Comparison of ENCODE assay signal across 18 cellular contexts in the genomic region with DNA sequence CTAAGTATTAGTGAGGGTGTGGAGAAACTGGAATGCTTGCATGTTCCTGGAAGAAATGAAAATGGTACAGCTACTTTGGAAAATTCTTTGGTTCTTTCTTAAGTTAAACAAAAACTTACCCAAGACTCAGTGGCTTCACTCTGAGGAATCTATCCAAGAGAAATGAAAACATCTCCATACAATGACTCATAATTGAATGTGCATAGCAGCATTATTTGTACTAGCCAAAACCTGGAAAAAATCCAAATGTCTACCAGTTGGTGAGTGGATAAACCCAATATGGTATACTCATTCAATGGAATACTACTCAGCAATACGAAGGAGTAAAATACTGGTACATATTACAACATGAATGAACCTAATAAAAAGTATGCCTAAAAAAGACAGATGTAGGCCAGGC. TPM values are rescaled to one million over a fixed set of nuclear protein-coding genes. Genes with fewer than 3 reads are reported as not detected.
DNase-seq lines count a peak whose midpoint lies in the region; ATAC-seq, FAIRE-seq and TF ChIP-seq lines count a peak whose summit lies in the region.
"Had no signal": no experiment of that assay in that cellular context is flagged by ENCODE, and none has a peak within 500 bp of the region (broad histone marks: within the 10 kb centered on the region; RNA-seq: fewer than 3 reads in every experiment).

No MANE protein-coding gene starts in this region.

- TF ChIP-seq CTCF in AG10803 (conservative IDR thresholded peaks at IDR 0.05; ENCODE audit: low read length) (no peak), bronchial epithelial cell (IDR thresholded peaks at IDR 0.05; ENCODE audit: insufficient read depth, low read length, severe bottlenecking) (no peak), omental fat pad (IDR thresholded peaks at IDR 0.05) (no peak)

- H3K4me3 ChIP-seq in AG10803 (ENCODE audit: low read length): no peak overlapping the region
- H3K4me3 ChIP-seq in bronchial epithelial cell (ENCODE audit: low read depth, low read length): no peak overlapping the region
- H3K4me3 ChIP-seq: smooth muscle cell, stomach had no signal

- DNase-seq in AG10803 (ENCODE audit: low read depth) (peak; percentile 80), HT1080 (ENCODE audit: low read depth) (peak; percentile 78), bronchial epithelial cell (ENCODE audit: low read depth) (peak; percentile 96), hepatic stellate cell (ENCODE audit: low spot score) (peak; percentile 58), omental fat pad (ENCODE audit: low spot score) (no peak), HTR-8/SVneo (ENCODE audit: insufficient read length, low spot score) (no peak)
- no peak for DNase-seq in activated T-cell treated with anti-CD3 and anti-CD28 coated beads, Interleukin-2, amount 50 U/mL, for 1 hour
- DNase-seq: activated naive CD8-positive, alpha-beta T cell treated with anti-CD3 and anti-CD28 coated beads for 36 hours; AML-193; cortex of kidney; KG1; NCI-H524; nucleus accumbens; stomach had no signal

- no peaks in the 10 kb centered on the region for H3K36me3 ChIP-seq in bronchial epithelial cell (ENCODE audit: control insufficient read depth, insufficient read depth, low read length)
- H3K36me3 ChIP-seq: stomach had no signal

- FAIRE-seq in bronchial epithelial cell (lab: Jason Lieb, UNC) (no peak), HTR-8/SVneo (lab: Jason Lieb, UNC) (no peak)
- FAIRE-seq: frontal cortex had no signal

- H3K27me3 ChIP-seq in bronchial epithelial cell (ENCODE audit: control insufficient read depth, insufficient read depth, low read length): no peaks in the 10 kb centered on the region
- H3K27me3 ChIP-seq: stomach had no signal

- no peak for ATAC-seq in omental fat pad (ENCODE audit: low FRiP score)
- ATAC-seq in HG02642 (IDR thresholded peaks at IDR 0.05; ENCODE audit: poor library complexity, unreplicated experiment): no peak
- ATAC-seq: Panc1 had no signal

RNA-seq across cellular contexts. Expression of gene CRACR2A, which starts 18.0 kb away (rescaled TPM):
- total RNA-seq in HT1080 (2014; rRNA removed; shearing (Covaris generic)): 29.8 and 33.3 TPM in 2 replicates
- polyA plus RNA-seq in HT1080 (2015; cell fraction: cytosol; rRNA removed): 17.0 and 18.4 TPM in 2 replicates
- 15.3 and 21.0 TPM in 2 replicates for polyA plus RNA-seq in HT1080 (2015; cell fraction: nucleus; rRNA removed)
- total RNA-seq in bronchial epithelial cell (0.77 and 1.1 TPM in 2 replicates), omental fat pad (10 to 100 TPM in 1 of 4 donors, 1 to 10 TPM in 3; 2.2 to 11.8 (median 5.0) TPM)

Comparison
In these comparisons a context has a peak if more than half of its experiments do, and no peak if none do; other contexts are left out.
1. DNase-seq: peak in AG10803 (single experiment), HT1080 (single experiment), bronchial epithelial cell (single experiment) and hepatic stellate cell (single experiment); none in omental fat pad (single experiment), activated T-cell treated with anti-CD3 and anti-CD28 coated beads, Interleukin-2, amount 50 U/mL, for 1 hour (single experiment) and HTR-8/SVneo (single experiment).